26 cellular contexts compared by ENCODE assay signal in the genomic region with DNA sequence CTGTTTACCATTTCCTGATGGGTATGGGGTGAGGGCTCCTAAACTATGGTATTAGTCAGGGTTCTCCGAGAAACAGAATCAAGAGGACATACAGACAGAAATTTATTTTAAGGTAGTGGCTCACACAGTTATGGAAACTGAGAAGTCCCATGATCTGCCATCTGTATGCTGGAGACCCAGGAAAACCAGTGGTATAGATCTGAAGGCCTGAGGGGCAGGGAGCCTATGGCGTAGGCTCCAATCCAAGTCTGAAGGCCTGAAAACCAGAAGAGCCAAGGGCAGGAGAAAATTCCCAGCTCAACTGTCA.
"Had no signal": no experiment of that assay in that cellular context is flagged by ENCODE, and none has a peak within 500 bp of the region (broad histone marks: within the 10 kb centered on the region; RNA-seq: fewer than 3 reads in every experiment).

No MANE protein-coding gene starts in this region.

- H3K27me3 ChIP-seq: adrenal gland, brain microvascular endothelial cell, esophagus muscularis mucosa, foreskin keratinocyte, gastroesophageal sphincter had no signal

- DNase-seq: activated CD4-positive, alpha-beta memory T cell treated with anti-CD3 and anti-CD28 coated beads for 36 hours; activated CD4-positive, alpha-beta T cell treated with anti-CD3 and anti-CD28 coated beads for 36 hours; activated CD4-positive, alpha-beta T cell treated with anti-CD3 and anti-CD28 coated beads, Interleukin-2, amount 10 ng/mL, durations not matched to agents 24 days and 14 days; activated CD4-positive, CD25-positive, alpha-beta regulatory T cell; activated CD4-positive, CD25-positive, alpha-beta regulatory T cell treated with anti-CD3 and anti-CD28 coated beads, Interleukin-2, amount 50 U/mL, for 72 hours; activated CD8-positive, alpha-beta memory T cell treated with anti-CD3 and anti-CD28 coated beads, Interleukin-2, amount 10 ng/mL, durations not matched to agents 7 days and 5 days; activated CD8-positive, alpha-beta memory T cell treated with anti-CD3 and anti-CD28 coated beads, Interleukin-2, amount 50 U/mL, for 4 hours; activated CD8-positive, alpha-beta T cell treated with anti-CD3 and anti-CD28 coated beads, Interleukin-2, amount 10 ng/mL, durations not matched to agents 7 days and 5 days; activated effector memory CD4-positive, alpha-beta T cell treated with anti-CD3 and anti-CD28 coated beads, Interleukin-2, amount 50 U/mL, for 16 hours; activated naive CD4-positive, alpha-beta T cell treated with anti-CD3 and anti-CD28 coated beads for 36 hours; activated naive CD8-positive, alpha-beta T cell treated with anti-CD3 and anti-CD28 coated beads for 36 hours; activated naive CD8-positive, alpha-beta T cell treated with anti-CD3 and anti-CD28 coated beads, Interleukin-2, amount 50 U/mL, for 24 hours; activated T-cell treated with anti-CD3 and anti-CD28 coated beads, Interleukin-2, amount 50 U/mL, for 1 hour; activated T-cell treated with anti-CD3 and anti-CD28 coated beads, Interleukin-2, amount 50 U/mL, for 48 hours; adrenal gland; amygdala; brain microvascular endothelial cell; cortex of kidney; dermis blood vessel endothelial cell; effector CD4-positive, alpha-beta T cell; effector memory CD8-positive, alpha-beta T cell; erythroblast; T-helper 2 cell had no signal

- H3K36me3 ChIP-seq: adrenal gland, brain microvascular endothelial cell, esophagus muscularis mucosa, gastroesophageal sphincter had no signal

- ATAC-seq: activated CD4-positive, alpha-beta T cell treated with anti-CD3 and anti-CD28 coated beads for 36 hours; activated CD8-positive, alpha-beta memory T cell treated with anti-CD3 and anti-CD28 coated beads, Interleukin-2, amount 10 ng/mL, durations not matched to agents 7 days and 5 days; activated CD8-positive, alpha-beta T cell treated with anti-CD3 and anti-CD28 coated beads, Interleukin-2, amount 10 ng/mL, durations not matched to agents 7 days and 5 days; activated naive CD8-positive, alpha-beta T cell treated with anti-CD3 and anti-CD28 coated beads, Interleukin-2, amount 50 U/mL, for 24 hours; effector memory CD8-positive, alpha-beta T cell; gastroesophageal sphincter had no signal

- H3K9me3 ChIP-seq: adrenal gland, esophagus muscularis mucosa, gastroesophageal sphincter had no signal

- H3K4me3 ChIP-seq: adrenal gland, esophagus muscularis mucosa, gastroesophageal sphincter had no signal

- H3K4me1 ChIP-seq: adrenal gland, foreskin keratinocyte, gastroesophageal sphincter had no signal

- H3K27ac ChIP-seq: adrenal gland, brain microvascular endothelial cell, esophagus muscularis mucosa, foreskin keratinocyte, gastroesophageal sphincter had no signal
